ENCODE assay signal across 1 cellular context in genomic region chr10:69639291-69640195, GRCh38.
TF ChIP-seq lines count a peak whose summit lies in the region.

No MANE protein-coding gene starts in this region.

TF ChIP-seq in HepG2, 621 proteins besides CTCF, POLR2A, EP300 and RAD21 (continued from another document):
- TF ChIP-seq SNAPC4 (CRISPR knock-in tag; IDR thresholded peaks at IDR 0.05), result no peak
- TF ChIP-seq ZGPAT (CRISPR knock-in tag; IDR thresholded peaks at IDR 0.05), result no peak
- TF ChIP-seq SMC3 (IDR thresholded peaks at IDR 0.05; ENCODE audit: low read length), result peak; percentile 91
- no peak for TF ChIP-seq KDM1A (CRISPR knock-in tag; IDR thresholded peaks at IDR 0.05)
- no peak for TF ChIP-seq ADNP (CRISPR knock-in tag; IDR thresholded peaks at IDR 0.05)
- TF ChIP-seq ZNF740 (CRISPR knock-in tag; IDR thresholded peaks at IDR 0.05), result no peak
